ENCODE assay signal across 1 cellular context in genomic region chr13:113788413-113789135, GRCh38.
TF ChIP-seq lines count a peak whose summit lies in the region.

No MANE protein-coding gene starts in this region.

TF ChIP-seq in H1, 55 proteins besides CTCF, POLR2A, EP300 and RAD21:
- TF ChIP-seq TCF12 (IDR thresholded peaks at IDR 0.05; ENCODE audit: low read depth, low read length), result no peak
- TF ChIP-seq POLR2AphosphoS5 (IDR thresholded peaks at IDR 0.05; ENCODE audit: low read depth, low read length), result no peak
- no peak for TF ChIP-seq BCL11A (IDR thresholded peaks at IDR 0.05; ENCODE audit: low read depth in 2 of 2, low read length in 2 of 2)
- no peak for TF ChIP-seq CHD7 (IDR thresholded peaks at IDR 0.05; ENCODE audit: insufficient replicate concordance, low read length)
- no peak for TF ChIP-seq SP4 (IDR thresholded peaks at IDR 0.05; ENCODE audit: low read length)
- TF ChIP-seq GTF2F1 (IDR thresholded peaks at IDR 0.05; ENCODE audit: borderline replicate concordance, low read depth, low read length), result no peak
- TF ChIP-seq CBX5 (IDR thresholded peaks at IDR 0.05; ENCODE audit: low read depth, low read length), result no peak
- TF ChIP-seq, protein P1, sequence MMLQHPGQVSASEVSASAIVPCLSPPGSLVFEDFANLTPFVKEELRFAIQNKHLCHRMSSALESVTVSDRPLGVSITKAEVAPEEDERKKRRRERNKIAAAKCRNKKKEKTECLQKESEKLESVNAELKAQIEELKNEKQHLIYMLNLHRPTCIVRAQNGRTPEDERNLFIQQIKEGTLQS (IDR thresholded peaks at IDR 0.05; ENCODE audit: insufficient read depth, low read depth, low read length), result no peak
- no peak for TF ChIP-seq HDAC6 (IDR thresholded peaks at IDR 0.05; ENCODE audit: low read depth, low read length)
- no peak for TF ChIP-seq TBP (IDR thresholded peaks at IDR 0.05; ENCODE audit: low read depth, low read length)
- no peak for TF ChIP-seq SP2 (IDR thresholded peaks at IDR 0.05; ENCODE audit: low read length)
- TF ChIP-seq NRF1 (IDR thresholded peaks at IDR 0.05; ENCODE audit: low read depth, low read length), result no peak
- TF ChIP-seq KDM5A (IDR thresholded peaks at IDR 0.05; ENCODE audit: low read length), result no peak
- TF ChIP-seq MAFK (IDR thresholded peaks at IDR 0.05; ENCODE audit: low read depth, low read length), result no peak
